Comparison of ENCODE assay signal across 8 cellular contexts in genomic region chr16:5072334-5073278, GRCh38. TPM values are rescaled to one million over a fixed set of nuclear protein-coding genes. Genes with fewer than 3 reads are reported as not detected.
DNase-seq lines count a peak whose midpoint lies in the region; ATAC-seq and TF ChIP-seq lines count a peak whose summit lies in the region.

No MANE protein-coding gene starts in this region.

- TF ChIP-seq POLR2A in heart left ventricle (IDR thresholded peaks at IDR 0.05): no peak

- H3K4me1 Mint-ChIP-seq in T-helper 17 cell: peaks cover 16% of the 10 kb centered on the region

- 61 to 66% (median 64%) methylated on average over 12 of the region's 12 CpGs for WGBS in heart left ventricle, 4 donors

- H3K4me3 ChIP-seq in heart left ventricle (peak overlapping the region; percentile 44 to 90 (median 76)), skeletal muscle satellite cell (ENCODE audit: low read length) (peak overlapping the region; percentile 90)

- H3K36me3 ChIP-seq in heart left ventricle: peaks cover 0 to 44% (median 33%) of the 10 kb centered on the region in 9 donors
- peaks cover 18% of the 10 kb centered on the region for H3K36me3 ChIP-seq in skeletal muscle satellite cell (ENCODE audit: insufficient read depth, low read length)

- H3K27ac Mint-ChIP-seq in T-helper 17 cell: peak overlapping the region; percentile 97

- ATAC-seq in GM18907 (IDR thresholded peaks at IDR 0.05; ENCODE audit: unreplicated experiment) (peak; percentile 6), T-helper 17 cell (no peak), heart left ventricle (peak in 1 of 4 donors; percentile 9)

- peaks cover 4% of the 10 kb centered on the region for H3K36me3 Mint-ChIP-seq in T-helper 17 cell (ENCODE audit: low read depth)

- H3K9me3 ChIP-seq in T-helper 17 cell (ENCODE audit: control insufficient read depth, low read length, poor library complexity, severe bottlenecking): no peaks in the 10 kb centered on the region
- no peaks in the 10 kb centered on the region for H3K9me3 ChIP-seq in heart left ventricle
- H3K9me3 ChIP-seq in skeletal muscle satellite cell (replicated peaks; ENCODE audit: low read length): no peaks in the 10 kb centered on the region

- H3K4me1 ChIP-seq in heart left ventricle (peaks cover 0 to 19% (median 6%) of the 10 kb centered on the region in 12 donors), skeletal muscle satellite cell (ENCODE audit: control insufficient read depth, insufficient read depth, low read length) (peaks cover 15% of the 10 kb centered on the region)

- TF ChIP-seq CTCF in heart left ventricle (IDR thresholded peaks at IDR 0.05): no peak

- H3K4me3 Mint-ChIP-seq in T-helper 17 cell: peak overlapping the region; percentile 96

- H3K4me2 ChIP-seq in skeletal muscle satellite cell (ENCODE audit: low read length): peak overlapping the region; percentile 87

- H3K9ac ChIP-seq in skeletal muscle satellite cell (ENCODE audit: low read depth, low read length): peak overlapping the region; percentile 88

- H3K27me3 ChIP-seq in heart left ventricle (no peaks in the 10 kb centered on the region), skeletal muscle satellite cell (ENCODE audit: control insufficient read depth, insufficient read depth, low read length) (peaks cover under 1% of the 10 kb centered on the region)

- intact Hi-C loops in heart left ventricle (cut with DNase I): no loop called here

- H3K27me3 Mint-ChIP-seq in T-helper 17 cell: no peaks in the 10 kb centered on the region

- peak overlapping the region in 11 of 12 donors; percentile 55 to 90 (median 80) for H3K27ac ChIP-seq in heart left ventricle

- no peak for DNase-seq in T-helper 17 cell
- DNase-seq in heart left ventricle: no peak
- DNase-seq in NCI-H510A (lab: John Stamatoyannopoulos, UW): no peak
- no peak for DNase-seq in activated CD4-positive, alpha-beta T cell treated with anti-CD3 and anti-CD28 coated beads, Interleukin-2, amount 50 U/mL, for 1 hour
- no peak for DNase-seq in glomerular visceral epithelial cell (ENCODE audit: extremely low spot score)
- no peak for DNase-seq in globus pallidus (ENCODE audit: low spot score)

RNA-seq across cellular contexts. Expression of gene ALG1, which starts 1.0 kb away (rescaled TPM):
- 10 to 100 TPM; 10.0 to 10.3 TPM for total RNA-seq in T-helper 17 cell
- 10 to 100 TPM in 3 of 9 donors, 1 to 10 TPM in 6; 6.5 to 17.1 (median 9.7) TPM for total RNA-seq in heart left ventricle
- 10 to 100 TPM in 1 of 2 donors, 1 to 10 TPM in 1; 6.0 to 15.3 TPM for polyA plus RNA-seq in heart left ventricle
- 27.4 and 34.1 TPM in 2 replicates for total RNA-seq in skeletal muscle satellite cell (2012; rRNA removed)

RNA-seq across cellular contexts. Expression of gene C16orf89, which starts 6.8 kb away (rescaled TPM):
- total RNA-seq in T-helper 17 cell (not detected), heart left ventricle (10 to 100 TPM in 4 of 9 donors, 1 to 10 TPM in 5; 1.5 to 38.4 (median 6.9) TPM)
- polyA plus RNA-seq in heart left ventricle: 1 to 10 TPM in 1 of 2 donors, under 1 TPM in 1; 0.26 to 4.2 TPM
- total RNA-seq in skeletal muscle satellite cell (2012; rRNA removed): 0.22 TPM in 1 of 2 replicates, not detected in the other

RNA-seq across cellular contexts. Expression of gene EEF2KMT, which starts 25.0 kb away (rescaled TPM):
- total RNA-seq in T-helper 17 cell: 1 to 10 TPM; 4.4 to 6.0 TPM
- 10 to 100 TPM in 1 of 9 donors, 1 to 10 TPM in 8; 6.2 to 10.8 (median 7.2) TPM for total RNA-seq in heart left ventricle
- polyA plus RNA-seq in heart left ventricle: 10 to 100 TPM in 1 of 2 donors, 1 to 10 TPM in 1; 3.2 to 11.6 TPM
- 24.3 and 30.6 TPM in 2 replicates for total RNA-seq in skeletal muscle satellite cell (2012; rRNA removed)

RNA-seq across cellular contexts. Expression of gene NAGPA, which starts 38.9 kb away (rescaled TPM):
- total RNA-seq in T-helper 17 cell (10 to 100 TPM; 25.8 to 36.1 TPM), heart left ventricle (10 to 100 TPM in 3 of 9 donors, 1 to 10 TPM in 6; 3.8 to 14.6 (median 8.9) TPM)
- polyA plus RNA-seq in heart left ventricle: 1 to 10 TPM; 6.4 to 6.5 TPM
- 11.8 and 16.0 TPM in 2 replicates for total RNA-seq in skeletal muscle satellite cell (2012; rRNA removed)
